In the genomic region with DNA sequence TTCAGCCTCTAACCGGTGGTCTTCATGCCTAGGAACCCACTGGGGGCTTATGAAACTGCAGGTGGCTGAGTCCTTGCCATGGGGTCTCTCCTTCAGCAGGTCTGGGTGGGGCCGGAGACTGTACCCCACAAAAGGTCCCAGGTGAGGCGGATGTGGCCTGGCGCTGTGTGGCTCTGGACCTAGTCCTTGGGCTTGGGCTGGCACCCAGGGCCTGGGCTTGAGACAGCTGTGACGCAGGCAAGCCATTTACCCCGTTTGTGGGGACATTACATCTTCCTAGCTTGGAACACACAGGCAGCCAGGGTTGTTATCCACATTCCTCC, we compare ENCODE assay signal across 23 cellular contexts.
"Had no signal": no experiment of that assay in that cellular context is flagged by ENCODE, and none has a peak within 500 bp of the region (broad histone marks: within the 10 kb centered on the region; RNA-seq: fewer than 3 reads in every experiment).

No MANE protein-coding gene starts in this region.

- DNase-seq: activated CD4-positive, alpha-beta memory T cell treated with anti-CD3 and anti-CD28 coated beads for 36 hours; activated CD4-positive, alpha-beta T cell treated with anti-CD3 and anti-CD28 coated beads for 48 hours; activated CD8-positive, alpha-beta memory T cell treated with anti-CD3 and anti-CD28 coated beads, Interleukin-2, amount 50 U/mL, for 4 hours; activated gamma-delta T cell treated with Interleukin-2 at 50 U/mL for 16 hours; activated naive CD4-positive, alpha-beta T cell treated with anti-CD3 and anti-CD28 coated beads, Interleukin-2, amount 50 U/mL, for 16 hours; activated T-cell treated with anti-CD3 and anti-CD28 coated beads, Interleukin-2, amount 50 U/mL, for 1 hour; amniotic stem cell; brain microvascular endothelial cell; cortex of kidney; foreskin keratinocyte; heart right ventricle; mucosa of descending colon; stimulated activated naive CD4-positive, alpha-beta T cell; T-helper 1 cell; transverse colon had no signal

- H3K27ac Mint-ChIP-seq: activated CD4-positive, alpha-beta memory T cell treated with anti-CD3 and anti-CD28 coated beads for 36 hours; activated T-helper 17 cell treated with anti-CD3 and anti-CD28 coated beads, Interleukin-2, amount 50 U/mL, for 72 hours; nephron had no signal

- H3K79me2 ChIP-seq: parathyroid adenoma had no signal

- H2AFZ ChIP-seq: parathyroid adenoma had no signal

- H3K9me3 ChIP-seq: esophagus muscularis mucosa, left ventricle myocardium inferior, mucosa of descending colon, psoas muscle, transverse colon had no signal

- H3K9me3 Mint-ChIP-seq: activated CD4-positive, alpha-beta memory T cell treated with anti-CD3 and anti-CD28 coated beads for 36 hours; activated T-helper 17 cell treated with anti-CD3 and anti-CD28 coated beads, Interleukin-2, amount 50 U/mL, for 72 hours; nephron; T-helper 2 cell treated with Interferon-gamma antibody and Interleukin-4, amounts not matched to agents 5 μg/mL and 100 μg/mL, for 36 hours had no signal

- H3K27ac ChIP-seq: brain microvascular endothelial cell, esophagus muscularis mucosa, foreskin keratinocyte, heart right ventricle, left ventricle myocardium inferior, parathyroid adenoma, psoas muscle, transverse colon had no signal

- H3K4me3 ChIP-seq: esophagus muscularis mucosa, heart right ventricle, left ventricle myocardium inferior, mucosa of descending colon, psoas muscle, transverse colon had no signal

- H3K36me3 ChIP-seq: brain microvascular endothelial cell, esophagus muscularis mucosa, heart right ventricle, left ventricle myocardium inferior, transverse colon had no signal

- H3K36me3 Mint-ChIP-seq: activated CD4-positive, alpha-beta memory T cell treated with anti-CD3 and anti-CD28 coated beads for 36 hours had no signal

- H3K4me1 ChIP-seq: parathyroid adenoma had no signal

- H3K9ac ChIP-seq: parathyroid adenoma had no signal

- ATAC-seq: activated CD4-positive, CD25-positive, alpha-beta regulatory T cell treated with anti-CD3 and anti-CD28 coated beads, Interleukin-2, amount 50 U/mL, for 24 hours; activated T-helper 17 cell treated with anti-CD3 and anti-CD28 coated beads, Interleukin-2, amount 50 U/mL, for 72 hours; foreskin keratinocyte; heart right ventricle; mucosa of descending colon; psoas muscle had no signal

- H3K4me3 Mint-ChIP-seq: activated CD4-positive, alpha-beta memory T cell treated with anti-CD3 and anti-CD28 coated beads for 36 hours had no signal

- H3K27me3 Mint-ChIP-seq: activated CD4-positive, alpha-beta memory T cell treated with anti-CD3 and anti-CD28 coated beads for 36 hours; activated T-helper 17 cell treated with anti-CD3 and anti-CD28 coated beads, Interleukin-2, amount 50 U/mL, for 72 hours had no signal
